1 cellular context compared by ENCODE assay signal in genomic region chr10:119252470-119253151, GRCh38.
TF ChIP-seq lines count a peak whose summit lies in the region.

No MANE protein-coding gene starts in this region.

TF ChIP-seq in K562, 482 proteins besides CTCF, POLR2A, EP300 and RAD21 (continued from another document):
- TF ChIP-seq ZNF318 (IDR thresholded peaks at IDR 0.05; ENCODE audit: borderline replicate concordance in 1 of 2, low read depth in 1 of 2) (no peak), ZNF583 (CRISPR knock-in tag; IDR thresholded peaks at IDR 0.05) (no peak), GATA2 (CRISPR knock-in tag; IDR thresholded peaks at IDR 0.05) (no peak), CBFB (CRISPR knock-in tag; IDR thresholded peaks at IDR 0.05) (no peak), IRF9 (tag; IDR thresholded peaks at IDR 0.05) (no peak), TGIF2 (CRISPR knock-in tag; IDR thresholded peaks at IDR 0.05) (no peak), PBX2 (CRISPR knock-in tag; IDR thresholded peaks at IDR 0.05; ENCODE audit: low read depth) (no peak), PBX2 (tag; conservative IDR thresholded peaks at IDR 0.05; ENCODE audit: low read depth) (no peak), ZSCAN32 (CRISPR knock-in tag; IDR thresholded peaks at IDR 0.05) (no peak), IRF2 (CRISPR knock-in tag; IDR thresholded peaks at IDR 0.05) (no peak), CTBP1 (IDR thresholded peaks at IDR 0.05; ENCODE audit: borderline replicate concordance) (no peak), KAT8 (IDR thresholded peaks at IDR 0.05; ENCODE audit: low read depth) (no peak), FOXM1 (IDR thresholded peaks at IDR 0.05; ENCODE audit: low read depth) (no peak), FOXM1 (CRISPR knock-in tag; IDR thresholded peaks at IDR 0.05; ENCODE audit: low read depth) (no peak), THRAP3 (IDR thresholded peaks at IDR 0.05; ENCODE audit: borderline replicate concordance) (no peak), STAT6 (CRISPR knock-in tag; IDR thresholded peaks at IDR 0.05) (no peak), CBX8 (IDR thresholded peaks at IDR 0.05; ENCODE audit: borderline replicate concordance, extremely low read depth, low read depth, low read length, poor library complexity, severe bottlenecking) (no peak), U2AF2 (optimal IDR thresholded peaks at IDR 0.05; ENCODE audit: low read depth, low read length) (no peak), ZNF76 (CRISPR knock-in tag; IDR thresholded peaks at IDR 0.05; ENCODE audit: borderline replicate concordance) (no peak)
TF ChIP-seq in K562: peak in this region for 0.
